Comparison of ENCODE assay signal across 14 cellular contexts in genomic region chr18:33837191-33837590, GRCh38.
DNase-seq lines count a peak whose midpoint lies in the region; ATAC-seq and TF ChIP-seq lines count a peak whose summit lies in the region.
"Had no signal": no experiment of that assay in that cellular context is flagged by ENCODE, and none has a peak within 500 bp of the region (broad histone marks: within the 10 kb centered on the region; RNA-seq: fewer than 3 reads in every experiment).

No MANE protein-coding gene starts in this region.

- no peak overlapping the region for H3K27ac ChIP-seq in iPS DF 6.9 (ENCODE audit: low read length)
- no peak overlapping the region for H3K27ac ChIP-seq in brain microvascular endothelial cell
- H3K27ac ChIP-seq in esophagus squamous epithelium, result no peak overlapping the region

- H3K27me3 ChIP-seq in iPS DF 6.9 (ENCODE audit: control insufficient read depth, insufficient read depth, low read length) (no peaks in the 10 kb centered on the region), brain microvascular endothelial cell (replicated peaks) (no peaks in the 10 kb centered on the region), esophagus squamous epithelium (no peaks in the 10 kb centered on the region)

- DNase-seq in ELF-1 (ENCODE audit: low read depth, low spot score), result peak; percentile 10
- peak; percentile 66 for DNase-seq in NCI-H146 (lab: John Stamatoyannopoulos, UW)
- peak; percentile 91 for DNase-seq in NCI-H748 (lab: John Stamatoyannopoulos, UW; ENCODE audit: unreplicated experiment)
- peak; percentile 22 for DNase-seq in iPS DF 6.9 (ENCODE audit: low read depth, low spot score)
- DNase-seq in brain microvascular endothelial cell, result no peak
- DNase-seq in esophagus squamous epithelium (lab: John Stamatoyannopoulos, UW), result no peak
- DNase-seq: CD4-positive, alpha-beta T cell; H9; IMR-90; NCI-H187; NCI-H2227 treated with DMSO at 0.1 percent for 48 hours; T-helper 17 cell had no signal

- ATAC-seq in HG03457 (IDR thresholded peaks at IDR 0.05; ENCODE audit: unreplicated experiment) (no peak), HG03139 (IDR thresholded peaks at IDR 0.05; ENCODE audit: unreplicated experiment) (no peak)
- ATAC-seq: T-helper 17 cell had no signal

- no peak for TF ChIP-seq CTCF in brain microvascular endothelial cell (IDR thresholded peaks at IDR 0.05; ENCODE audit: low read depth, low read length, missing control alignments)
- no peak for TF ChIP-seq CTCF in esophagus squamous epithelium (IDR thresholded peaks at IDR 0.05)

- H3K9me3 ChIP-seq in iPS DF 6.9 (ENCODE audit: control insufficient read depth, insufficient read depth, low read length) (no peaks in the 10 kb centered on the region), esophagus squamous epithelium (no peaks in the 10 kb centered on the region)

- H3K4me3 ChIP-seq in iPS DF 6.9 (ENCODE audit: low read length) (no peak overlapping the region), brain microvascular endothelial cell (ENCODE audit: low read depth, low read length) (no peak overlapping the region), esophagus squamous epithelium (no peak overlapping the region)

- in situ Hi-C loops in brain microvascular endothelial cell (cut with HindIII; ENCODE audit: low pct_ligation_motif_present, low sequenced_read_pairs), result no loop called here

- H3K36me3 ChIP-seq in iPS DF 6.9 (ENCODE audit: control insufficient read depth, insufficient read depth, low read length) (no peaks in the 10 kb centered on the region), brain microvascular endothelial cell (replicated peaks) (no peaks in the 10 kb centered on the region), esophagus squamous epithelium (no peaks in the 10 kb centered on the region)

- no peaks in the 10 kb centered on the region for H3K4me1 ChIP-seq in iPS DF 6.9 (ENCODE audit: control insufficient read depth, insufficient read depth, low read length)
- H3K4me1 ChIP-seq in esophagus squamous epithelium, result peaks cover 0 to 14% (median 0%) of the 10 kb centered on the region in 3 donors

- intact Hi-C loops in esophagus squamous epithelium (cut with DNase I), result no loop called here

- no peak for TF ChIP-seq POLR2A in esophagus squamous epithelium (IDR thresholded peaks at IDR 0.05)

Comparison
In these comparisons a context has a peak if more than half of its experiments do, and no peak if none do; other contexts are left out.
1. DNase-seq: peak in ELF-1 (single experiment), NCI-H146 (single experiment), NCI-H748 (single experiment) and iPS DF 6.9 (single experiment); none in brain microvascular endothelial cell (single experiment) and esophagus squamous epithelium (single experiment).